Comparison of ENCODE assay signal across 17 cellular contexts in genomic region chr12:50041461-50041860, GRCh38. TPM values are rescaled to one million over a fixed set of nuclear protein-coding genes. Genes with fewer than 3 reads are reported as not detected.
DNase-seq lines count a peak whose midpoint lies in the region; ATAC-seq, FAIRE-seq and TF ChIP-seq lines count a peak whose summit lies in the region.
"Had no signal": no experiment of that assay in that cellular context is flagged by ENCODE, and none has a peak within 500 bp of the region (broad histone marks: within the 10 kb centered on the region; RNA-seq: fewer than 3 reads in every experiment).

No MANE protein-coding gene starts in this region.

- H3K79me2 ChIP-seq in K562 (ENCODE audit: control insufficient read depth, insufficient read depth, low read length): no peaks in the 10 kb centered on the region

- POLR2A ChIA-PET in K562 (lab: Yijun Ruan, JAX): interaction anchor here (0.8 to 3.1 kb wide), 5 partner anchors 9 to 59 kb away, joined by 3 to 14 read pairs (median 3); no protein-coding TSS in a partner anchor

- intact Hi-C loops in K562 (cut with micrococcal nuclease) (no loop called here), spleen (cut with DNase I; ENCODE audit: low total_unique reads) (no loop called here)

- no peak overlapping the region for H3K9ac ChIP-seq in K562 (ENCODE audit: insufficient read depth in 1 of 2, low read depth in 2 of 2, low read length in 2 of 2)
- H3K9ac ChIP-seq: BLaER1 had no signal

- no peak for TF ChIP-seq EP300 in K562 (IDR thresholded peaks at IDR 0.05; ENCODE audit: low read length)

- no peak for FAIRE-seq in K562 (lab: Jason Lieb, UNC)
- FAIRE-seq: GM12878, GM19239 had no signal

- no TSS peak for BruUV-seq in K562 (replicated peaks; lab: Mats Ljungman, UMichigan)

- H3K9me3 ChIP-seq in K562 (replicated peaks; ENCODE audit: control insufficient read depth, insufficient read depth, low read depth, low read length): no peaks in the 10 kb centered on the region
- H3K9me3 ChIP-seq in spleen: no peaks in the 10 kb centered on the region
- no peaks in the 10 kb centered on the region for H3K9me3 ChIP-seq in SJCRH30 (replicated peaks)
- H3K9me3 ChIP-seq: BLaER1, HAP-1 had no signal

- no peaks in the 10 kb centered on the region for H3K9me1 ChIP-seq in K562 (ENCODE audit: control insufficient read depth, insufficient read depth, low read length)

- H3K27me3 ChIP-seq in K562 (ENCODE audit: control insufficient read depth in 2 of 2, insufficient read depth in 2 of 2, low read length in 2 of 2) (no peaks in the 10 kb centered on the region), spleen (replicated peaks in 1 of 7) (peaks cover 0 to 7% (median 0%) of the 10 kb centered on the region in 7 donors), SJCRH30 (peaks cover 8% of the 10 kb centered on the region; the same call in 1 of the 2 replicates)
- H3K27me3 ChIP-seq: BLaER1 had no signal

- H3K36me3 ChIP-seq in K562 (ENCODE audit: control insufficient read depth, insufficient read depth, low read length): no peaks in the 10 kb centered on the region
- H3K36me3 ChIP-seq in spleen: no peaks in the 10 kb centered on the region
- no peaks in the 10 kb centered on the region for H3K36me3 ChIP-seq in SJCRH30
- H3K36me3 ChIP-seq: BLaER1, HAP-1 had no signal

- H3K27ac ChIP-seq in K562 (ENCODE audit: extremely low read depth, low read depth, low read length): no peak overlapping the region; the same call in 2 of the 3 replicates
- no peak overlapping the region for H3K27ac ChIP-seq in spleen
- H3K27ac ChIP-seq in SJCRH30: no peak overlapping the region
- H3K27ac ChIP-seq: 22Rv1, BLaER1 had no signal

- 9% methylated on average over 9 of the region's 9 CpGs for WGBS in K562 (ENCODE audit: insufficient coverage, low coverage, missing lambda C conversion rate)
- WGBS in spleen, 5 donors: 77 to 95% (median 89%) methylated on average over 9 of the region's 9 CpGs

- H3K4me3 ChIP-seq in K562 (no peak overlapping the region), spleen (no peak overlapping the region), SJCRH30 (no peak overlapping the region)
- H3K4me3 ChIP-seq: BLaER1, GM12878, HAP-1 had no signal

- DNase-seq in activated CD8-positive, alpha-beta memory T cell treated with anti-CD3 and anti-CD28 coated beads for 24 hours: peak; percentile 50
- no peak for DNase-seq in activated CD8-positive, alpha-beta memory T cell treated with anti-CD3 and anti-CD28 coated beads, Interleukin-2, amount 50 U/mL, for 4 hours
- DNase-seq in K562 (ENCODE audit: extremely low read depth in 1 of 4, low spot score in 3 of 4) (peak in 2 of 4 experiments; percentile 30 to 38), islet precursor cell (peak; percentile 54), spleen (peak; percentile 0), SJCRH30 (no peak), A172 (ENCODE audit: low spot score) (no peak)
- DNase-seq: Calu3; CD4-positive, alpha-beta memory T cell; DMS79 treated with DMSO at 0.1 percent for 48 hours had no signal

- TF ChIP-seq POLR2A in K562 (conservative IDR thresholded peaks at IDR 0.05): no peak
- no peak for TF ChIP-seq POLR2A in spleen (IDR thresholded peaks at IDR 0.05)

- peak; percentile 63 for ATAC-seq in K562
- no peak for ATAC-seq in GM18858 (IDR thresholded peaks at IDR 0.05; ENCODE audit: unreplicated experiment)
- ATAC-seq: GM12878 had no signal

- in situ Hi-C loops in K562 (cut with MboI): no loop called here

- TF ChIP-seq RAD21 in K562 (CRISPR knock-in tag; conservative IDR thresholded peaks at IDR 0.05 in 1 of 2, IDR thresholded peaks at IDR 0.05 in 1 of 2): no peak

- CTCF ChIA-PET in K562 (lab: Yijun Ruan, JAX; ENCODE audit: low intra/inter-chr PET ratio): interaction anchor here (0.9 to 4.7 kb wide), 3 partner anchors 15 to 34 kb away, joined by 4 to 22 read pairs (median 4); no protein-coding TSS in a partner anchor

- TF ChIP-seq CTCF in K562 (IDR thresholded peaks at IDR 0.05 in 2 of 3, conservative IDR thresholded peaks at IDR 0.05 in 1 of 3; ENCODE audit: insufficient read depth in 2 of 3, low read depth in 1 of 3, low read length in 3 of 3) (no peak), spleen (IDR thresholded peaks at IDR 0.05 in 8 of 11, conservative IDR thresholded peaks at IDR 0.05 in 3 of 11) (no peak)

- H3K4me1 ChIP-seq in K562 (replicated peaks in 1 of 2; ENCODE audit: control insufficient read depth in 2 of 2, insufficient read depth in 2 of 2, low read length in 2 of 2): peaks cover 22 to 26% of the 10 kb centered on the region in 2 experiments
- peaks cover 0 to 5% (median 0%) of the 10 kb centered on the region in 6 donors for H3K4me1 ChIP-seq in spleen
- H3K4me1 ChIP-seq in SJCRH30: peaks cover 8% of the 10 kb centered on the region
- H3K4me1 ChIP-seq: BLaER1, HAP-1 had no signal

- 0 out of 2 replicates have a peak, but pooled peaks cover 7% of the 10 kb centered on the region for H4K20me1 ChIP-seq in K562 (replicated peaks; ENCODE audit: control insufficient read depth, insufficient read depth, low read length)
- H4K20me1 ChIP-seq: BLaER1 had no signal

- peak overlapping the region; percentile 49; the same call in 1 of the 2 replicates for H2AFZ ChIP-seq in K562 (ENCODE audit: low read depth, low read length)

- peak overlapping the region; percentile 59 for H3K4me2 ChIP-seq in K562 (ENCODE audit: insufficient read depth, low read length)
- H3K4me2 ChIP-seq: BLaER1 had no signal

RNA-seq across cellular contexts. Expression of gene ASIC1, which starts 15.9 kb away (rescaled TPM):
- total RNA-seq in K562 (2011; cell fraction: chromatin; rRNA removed; ENCODE audit: low replicate concordance): 4.7 and 13.5 TPM in 2 replicates
- 6.7 TPM in 2 replicates for total RNA-seq in K562 (2011; cell fraction: nucleolus; rRNA removed)
- 6.2 and 10.1 TPM in 2 replicates for total RNA-seq in K562 (2011; cell fraction: nucleoplasm; rRNA removed)
- total RNA-seq in K562 (2014; rRNA removed) (0.45 and 0.69 TPM in 2 replicates), K562 (2014; rRNA removed; fragmentation: Illumina TruSeq; extraction: Trizol) (0.15 and 0.22 TPM in 2 replicates), K562 (2015; rRNA removed; fragmentation: Illumina TruSeq; extraction: Trizol) (0.14 and 0.19 TPM in 2 replicates), K562 (2021) (1.2 TPM in 2 replicates), spleen (1 to 10 TPM in 2 of 7 donors, under 1 TPM in 5; 0.26 to 1.3 (median 0.54) TPM)
- polyA plus RNA-seq in K562 (2011; rRNA removed) (1.7 and 2.1 TPM in 2 replicates), K562 (2014; fragmentation: Illumina TruSeq; extraction: Trizol) (0.97 and 1.1 TPM in 2 replicates), K562 (2014; fragmentation: Nextera tagmentation; extraction: Ambion mirVana) (under 1 TPM; 0.01 to 0.17 TPM), K562 (2014; rRNA removed) (0.81 and 1.2 TPM in 2 replicates), spleen (under 1 TPM; 0.16 to 0.33 (median 0.22) TPM)
- 2.2 and 2.4 TPM in 2 replicates for polyA plus RNA-seq in K562 (2011; cell fraction: cytosol; rRNA removed)
- 6.8 and 7.2 TPM in 2 replicates for polyA plus RNA-seq in K562 (2011; cell fraction: nucleus; rRNA removed)
- polyA plus RNA-seq in K562 (2012): 0.69 and 2.0 TPM in 2 replicates
- polyA minus RNA-seq in K562 (2011; rRNA and poly(A)+ RNA removed): 1.4 and 1.8 TPM in 2 replicates
- polyA minus RNA-seq in K562 (2011; cell fraction: cytosol; rRNA and poly(A)+ RNA removed): 0.64 and 1.8 TPM in 2 replicates
- polyA minus RNA-seq in K562 (2011; cell fraction: nucleus; rRNA and poly(A)+ RNA removed): 0.78 and 1.2 TPM in 2 replicates
- total RNA-seq in SJCRH30 (2014; rRNA removed; shearing (Covaris generic)): 7.5 and 8.9 TPM in 2 replicates
- 1.6 and 3.3 TPM in 2 replicates for total RNA-seq in A172 (2014; rRNA removed; shearing (Covaris generic))
- polyA plus RNA-seq: CD14-positive monocyte; CD4-positive, alpha-beta memory T cell had no signal

RNA-seq across cellular contexts. Expression of gene RACGAP1, which starts 16.2 kb away (rescaled TPM):
- 76.8 and 166 TPM in 2 replicates for total RNA-seq in K562 (2011; cell fraction: chromatin; rRNA removed; ENCODE audit: low replicate concordance)
- 53.0 and 66.8 TPM in 2 replicates for total RNA-seq in K562 (2011; cell fraction: nucleolus; rRNA removed)
- total RNA-seq in K562 (2011; cell fraction: nucleoplasm; rRNA removed): 66.9 and 71.0 TPM in 2 replicates
- 56.7 and 57.3 TPM in 2 replicates for total RNA-seq in K562 (2014; rRNA removed)
- 85.1 and 93.6 TPM in 2 replicates for total RNA-seq in K562 (2014; rRNA removed; fragmentation: Illumina TruSeq; extraction: Trizol)
- 66.2 and 69.9 TPM in 2 replicates for total RNA-seq in K562 (2015; rRNA removed; fragmentation: Illumina TruSeq; extraction: Trizol)
- 86.2 and 88.6 TPM in 2 replicates for total RNA-seq in K562 (2021)
- 78.6 and 92.9 TPM in 2 replicates for polyA plus RNA-seq in K562 (2011; rRNA removed)
- 36.1 and 60.3 TPM in 2 replicates for polyA plus RNA-seq in K562 (2011; cell fraction: cytosol; rRNA removed)
- 75.1 and 97.6 TPM in 2 replicates for polyA plus RNA-seq in K562 (2011; cell fraction: nucleus; rRNA removed)
- 51.9 and 71.6 TPM in 2 replicates for polyA plus RNA-seq in K562 (2012)
- 79.7 and 80.0 TPM in 2 replicates for polyA plus RNA-seq in K562 (2014; fragmentation: Illumina TruSeq; extraction: Trizol)
- polyA plus RNA-seq in K562 (2014; fragmentation: Nextera tagmentation; extraction: Ambion mirVana): 10 to 100 TPM; 56.4 to 71.8 TPM
- polyA plus RNA-seq in K562 (2014; rRNA removed): 60.4 and 65.3 TPM in 2 replicates
- polyA minus RNA-seq in K562 (2011; rRNA and poly(A)+ RNA removed): 172 and 188 TPM in 2 replicates
- 49.3 and 53.4 TPM in 2 replicates for polyA minus RNA-seq in K562 (2011; cell fraction: cytosol; rRNA and poly(A)+ RNA removed)
- polyA minus RNA-seq in K562 (2011; cell fraction: nucleus; rRNA and poly(A)+ RNA removed): 31.1 and 63.0 TPM in 2 replicates
- total RNA-seq in spleen: 10 to 100 TPM in 4 of 7 donors, 1 to 10 TPM in 3; 8.1 to 21.1 (median 11.3) TPM
- 1 to 10 TPM; 3.4 to 6.9 (median 5.8) TPM for polyA plus RNA-seq in spleen
- 148 and 152 TPM in 2 replicates for total RNA-seq in SJCRH30 (2014; rRNA removed; shearing (Covaris generic))
- total RNA-seq in A172 (2014; rRNA removed; shearing (Covaris generic)): 143 and 147 TPM in 2 replicates

RNA-seq across cellular contexts. Expression of gene SMARCD1, which starts 43.7 kb away (rescaled TPM):
- total RNA-seq in K562 (2011; cell fraction: chromatin; rRNA removed; ENCODE audit: low replicate concordance): 100 and 119 TPM in 2 replicates
- 57.0 and 69.7 TPM in 2 replicates for total RNA-seq in K562 (2011; cell fraction: nucleolus; rRNA removed)
- total RNA-seq in K562 (2011; cell fraction: nucleoplasm; rRNA removed): 75.5 and 101 TPM in 2 replicates
- 65.3 and 98.3 TPM in 2 replicates for total RNA-seq in K562 (2014; rRNA removed)
- total RNA-seq in K562 (2014; rRNA removed; fragmentation: Illumina TruSeq; extraction: Trizol): 43.8 and 47.5 TPM in 2 replicates
- 45.8 and 47.5 TPM in 2 replicates for total RNA-seq in K562 (2015; rRNA removed; fragmentation: Illumina TruSeq; extraction: Trizol)
- 68.2 and 77.0 TPM in 2 replicates for total RNA-seq in K562 (2021)
- polyA plus RNA-seq in K562 (2011; rRNA removed): 48.0 and 70.5 TPM in 2 replicates
- 52.7 and 56.9 TPM in 2 replicates for polyA plus RNA-seq in K562 (2011; cell fraction: cytosol; rRNA removed)
- polyA plus RNA-seq in K562 (2011; cell fraction: nucleus; rRNA removed): 81.1 and 98.9 TPM in 2 replicates
- 50.7 and 56.4 TPM in 2 replicates for polyA plus RNA-seq in K562 (2012)
- 85.6 and 91.7 TPM in 2 replicates for polyA plus RNA-seq in K562 (2014; fragmentation: Illumina TruSeq; extraction: Trizol)
- polyA plus RNA-seq in K562 (2014; fragmentation: Nextera tagmentation; extraction: Ambion mirVana): 1 to 10 TPM in 1 of 2 experiments, under 1 TPM in 1; 0.86 to 1.5 TPM
- polyA plus RNA-seq in K562 (2014; rRNA removed): 49.1 and 51.3 TPM in 2 replicates
- polyA minus RNA-seq in K562 (2011; rRNA and poly(A)+ RNA removed): 59.4 and 59.7 TPM in 2 replicates
- polyA minus RNA-seq in K562 (2011; cell fraction: cytosol; rRNA and poly(A)+ RNA removed): 53.8 TPM in 2 replicates
- 25.7 and 41.5 TPM in 2 replicates for polyA minus RNA-seq in K562 (2011; cell fraction: nucleus; rRNA and poly(A)+ RNA removed)
- total RNA-seq in spleen: 10 to 100 TPM; 47.3 to 85.7 (median 60.3) TPM
- polyA plus RNA-seq in spleen: 10 to 100 TPM; 17.4 to 25.3 (median 18.1) TPM
- 79.7 and 84.2 TPM in 2 replicates for total RNA-seq in SJCRH30 (2014; rRNA removed; shearing (Covaris generic))
- total RNA-seq in A172 (2014; rRNA removed; shearing (Covaris generic)): 57.4 and 93.9 TPM in 2 replicates

Comparison
In these comparisons a context has a peak if more than half of its experiments do, and no peak if none do; other contexts are left out.
1. DNase-seq: peak in activated CD8-positive, alpha-beta memory T cell treated with anti-CD3 and anti-CD28 coated beads for 24 hours (single experiment), islet precursor cell (single experiment) and spleen (single experiment); none in activated CD8-positive, alpha-beta memory T cell treated with anti-CD3 and anti-CD28 coated beads, Interleukin-2, amount 50 U/mL, for 4 hours (single experiment), SJCRH30 (0 of 2) and A172 (single experiment).